ENCODE assay signal across 30 cellular contexts in the genomic region with DNA sequence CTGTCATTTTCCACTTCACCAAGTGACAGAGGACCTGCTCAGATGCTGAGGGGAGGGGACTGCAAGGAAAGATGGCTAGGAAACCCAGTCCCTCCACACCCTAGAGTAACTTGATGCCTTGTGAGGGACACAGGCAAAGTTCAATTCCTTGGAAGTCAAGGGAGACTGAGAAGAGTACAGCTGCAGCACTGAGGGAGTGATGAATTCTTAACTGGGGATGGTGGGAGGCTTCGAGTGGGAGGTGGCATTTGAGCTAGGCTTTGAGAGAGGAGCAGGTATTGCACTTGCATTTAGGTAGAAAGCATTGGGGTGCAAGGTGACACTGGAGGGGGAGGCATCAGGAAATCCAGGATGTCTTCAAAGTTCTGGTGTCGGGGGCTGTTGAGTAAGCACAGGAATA. TPM values are rescaled to one million over a fixed set of nuclear protein-coding genes. Genes with fewer than 3 reads are reported as not detected.
"Had no signal": no experiment of that assay in that cellular context is flagged by ENCODE, and none has a peak within 500 bp of the region (broad histone marks: within the 10 kb centered on the region; RNA-seq: fewer than 3 reads in every experiment).

No MANE protein-coding gene starts in this region.

- H3K9me3 Mint-ChIP-seq: activated CD4-positive, alpha-beta T cell treated with anti-CD3 and anti-CD28 coated beads, Interleukin-2, amount 10 ng/mL, durations not matched to agents 24 days and 14 days; activated CD8-positive, alpha-beta T cell treated with anti-CD3 and anti-CD28 coated beads for 36 hours; activated naive CD4-positive, alpha-beta T cell treated with anti-CD3 and anti-CD28 coated beads, Interleukin-2, amount 10 ng/mL, durations not matched to agents 7 days and 5 days; activated naive CD8-positive, alpha-beta T cell treated with anti-CD3 and anti-CD28 coated beads, Interleukin-2, amount 50 U/mL, for 24 hours; brain had no signal

- H3K4me2 ChIP-seq: KMS-11 had no signal

- H3K27ac ChIP-seq: KMS-11, SJCRH30, SK-N-MC, WERI-Rb-1 had no signal

- ATAC-seq: activated CD8-positive, alpha-beta T cell treated with anti-CD3 and anti-CD28 coated beads for 36 hours; activated naive CD8-positive, alpha-beta T cell treated with anti-CD3 and anti-CD28 coated beads, Interleukin-2, amount 50 U/mL, for 24 hours; Panc1 had no signal

- H3K4me1 ChIP-seq: SJCRH30 had no signal

- H3K4me1 Mint-ChIP-seq: activated CD4-positive, alpha-beta T cell treated with anti-CD3 and anti-CD28 coated beads, Interleukin-2, amount 10 ng/mL, durations not matched to agents 24 days and 14 days; activated naive CD4-positive, alpha-beta T cell treated with anti-CD3 and anti-CD28 coated beads, Interleukin-2, amount 10 ng/mL, durations not matched to agents 7 days and 5 days; activated naive CD8-positive, alpha-beta T cell treated with anti-CD3 and anti-CD28 coated beads, Interleukin-2, amount 50 U/mL, for 24 hours; brain had no signal

- H3K4me3 ChIP-seq: SJCRH30, SK-N-MC had no signal

- H3K36me3 ChIP-seq: SJCRH30 had no signal

- H3K27ac Mint-ChIP-seq: activated CD4-positive, alpha-beta T cell treated with anti-CD3 and anti-CD28 coated beads, Interleukin-2, amount 10 ng/mL, durations not matched to agents 24 days and 14 days; activated CD8-positive, alpha-beta T cell treated with anti-CD3 and anti-CD28 coated beads for 36 hours; activated naive CD4-positive, alpha-beta T cell treated with anti-CD3 and anti-CD28 coated beads, Interleukin-2, amount 10 ng/mL, durations not matched to agents 7 days and 5 days; activated naive CD8-positive, alpha-beta T cell; activated naive CD8-positive, alpha-beta T cell treated with anti-CD3 and anti-CD28 coated beads, Interleukin-2, amount 50 U/mL, for 24 hours had no signal

- H3K9me3 ChIP-seq: SJCRH30 had no signal

- H3K27me3 ChIP-seq: SJCRH30 had no signal

- H3K27me3 Mint-ChIP-seq: activated CD4-positive, alpha-beta T cell treated with anti-CD3 and anti-CD28 coated beads, Interleukin-2, amount 10 ng/mL, durations not matched to agents 24 days and 14 days; activated CD8-positive, alpha-beta T cell treated with anti-CD3 and anti-CD28 coated beads for 36 hours; activated naive CD8-positive, alpha-beta T cell; activated naive CD8-positive, alpha-beta T cell treated with anti-CD3 and anti-CD28 coated beads, Interleukin-2, amount 50 U/mL, for 24 hours; brain had no signal

- H3K4me3 Mint-ChIP-seq: activated CD4-positive, alpha-beta T cell treated with anti-CD3 and anti-CD28 coated beads, Interleukin-2, amount 10 ng/mL, durations not matched to agents 24 days and 14 days; activated CD8-positive, alpha-beta T cell treated with anti-CD3 and anti-CD28 coated beads for 36 hours; activated naive CD4-positive, alpha-beta T cell treated with anti-CD3 and anti-CD28 coated beads, Interleukin-2, amount 10 ng/mL, durations not matched to agents 7 days and 5 days; activated naive CD8-positive, alpha-beta T cell; activated naive CD8-positive, alpha-beta T cell treated with anti-CD3 and anti-CD28 coated beads, Interleukin-2, amount 50 U/mL, for 24 hours; brain had no signal

- DNase-seq: activated CD4-positive, alpha-beta T cell treated with anti-CD3 and anti-CD28 coated beads, Interleukin-2, amount 10 ng/mL, durations not matched to agents 24 days and 14 days; activated CD4-positive, alpha-beta T cell treated with anti-CD3 and anti-CD28 coated beads, Interleukin-2, amount 50 U/mL, for 4 hours; activated CD8-positive, alpha-beta T cell treated with anti-CD3 and anti-CD28 coated beads for 36 hours; activated effector memory CD4-positive, alpha-beta T cell treated with Interleukin-2 at 50 U/mL for 16 hours; activated naive CD4-positive, alpha-beta T cell treated with anti-CD3 and anti-CD28 coated beads, Interleukin-2, amount 10 ng/mL, durations not matched to agents 7 days and 5 days; activated naive CD8-positive, alpha-beta T cell treated with anti-CD3 and anti-CD28 coated beads, Interleukin-2, amount 50 U/mL, for 24 hours; activated T-cell treated with anti-CD3 and anti-CD28 coated beads, Interleukin-2, amount 50 U/mL, for 48 hours; central memory CD4-positive, alpha-beta T cell; MM.1S; NCI-H1092; NCI-H1436 treated with DMSO at 0.1 percent for 48 hours; NCI-H1694 treated with DMSO at 0.1 percent for 48 hours; NCI-H2029; NCI-H345; NCI-H524 treated with DMSO at 0.1 percent for 48 hours; SHP77; SJCRH30; T1000; WERI-Rb-1 had no signal

RNA-seq across cellular contexts. Expression of a gene that starts 17.8 kb away (rescaled TPM):
- total RNA-seq: activated CD8-positive, alpha-beta memory T cell treated with anti-CD3 and anti-CD28 coated beads for 36 hours; RPMI7951; SJCRH30 had no signal

RNA-seq across cellular contexts. Expression of a gene that starts 51.7 kb away (rescaled TPM):
- total RNA-seq: activated CD4-positive, alpha-beta T cell treated with anti-CD3 and anti-CD28 coated beads, Interleukin-2, amount 10 ng/mL, durations not matched to agents 24 days and 14 days; bronchial epithelial cell; NCI-H460; RPMI7951; T-helper 1 cell treated with Interleukin-12 subunit alpha and Interleukin-12 subunit beta and Interleukin-4 antibody, amounts not matched to agents 30 ng/mL and 1 ng/mL, for 36 hours; T-helper 2 cell treated with Interferon-gamma antibody and Interleukin-4, amounts not matched to agents 100 ng/mL and 5 ng/mL, for 36 hours had no signal
